In genomic region chr2:234293973-234294372, GRCh38 we compare ENCODE assay signal across 10 cellular contexts.
A peak's percentile ranks its signal among the peaks of the same experiment; 100 is the strongest.
DNase-seq lines count a peak whose midpoint lies in the region; ATAC-seq and TF ChIP-seq lines count a peak whose summit lies in the region.
"Had no signal": no experiment of that assay in that cellular context is flagged by ENCODE, and none has a peak within 500 bp of the region (broad histone marks: within the 10 kb centered on the region; RNA-seq: fewer than 3 reads in every experiment).

No MANE protein-coding gene starts in this region.

- peak; percentile 29 for ATAC-seq in DND-41 (ENCODE audit: insufficient read depth, low read depth)
- no peak for ATAC-seq in activated CD8-positive, alpha-beta T cell treated with anti-CD3 and anti-CD28 coated beads, Interleukin-2, amount 10 ng/mL, durations not matched to agents 7 days and 5 days
- no peak for ATAC-seq in natural killer cell
- no peak for ATAC-seq in HG03432 (IDR thresholded peaks at IDR 0.05; ENCODE audit: unreplicated experiment)

- peaks cover 82% of the 10 kb centered on the region for H3K4me1 Mint-ChIP-seq in activated CD8-positive, alpha-beta T cell treated with anti-CD3 and anti-CD28 coated beads, Interleukin-2, amount 10 ng/mL, durations not matched to agents 7 days and 5 days (ENCODE audit: low read depth)
- H3K4me1 Mint-ChIP-seq in natural killer cell (peaks cover 82 to 83% of the 10 kb centered on the region in 2 donors), HFFc6 (ENCODE audit: low read depth) (peaks cover 33% of the 10 kb centered on the region)

- peak overlapping the region; percentile 61 for H3K4me2 ChIP-seq in DND-41 (ENCODE audit: insufficient read depth, low read length)

- peak overlapping the region; percentile 4 for H2AFZ ChIP-seq in DND-41 (ENCODE audit: low read depth, low read length)
- H2AFZ ChIP-seq: parathyroid adenoma had no signal

- H3K36me3 ChIP-seq in DND-41 (ENCODE audit: insufficient read depth, low read length): no peaks in the 10 kb centered on the region

- peaks cover 4% of the 10 kb centered on the region for H3K79me2 ChIP-seq in DND-41 (ENCODE audit: insufficient read depth, low read length)
- H3K79me2 ChIP-seq: parathyroid adenoma had no signal

- no peaks in the 10 kb centered on the region for H3K27me3 Mint-ChIP-seq in activated CD8-positive, alpha-beta T cell treated with anti-CD3 and anti-CD28 coated beads, Interleukin-2, amount 10 ng/mL, durations not matched to agents 7 days and 5 days (ENCODE audit: low read depth)
- H3K27me3 Mint-ChIP-seq in natural killer cell (ENCODE audit: low read depth in 2 of 2) (no peaks in the 10 kb centered on the region), HFFc6 (ENCODE audit: insufficient read depth) (no peaks in the 10 kb centered on the region; the same call in none of the 2 replicates)

- H3K36me3 Mint-ChIP-seq in activated CD8-positive, alpha-beta T cell treated with anti-CD3 and anti-CD28 coated beads, Interleukin-2, amount 10 ng/mL, durations not matched to agents 7 days and 5 days (ENCODE audit: low read depth): peaks cover 16% of the 10 kb centered on the region
- H3K36me3 Mint-ChIP-seq in natural killer cell (no peaks in the 10 kb centered on the region), HFFc6 (ENCODE audit: low read depth) (no peaks in the 10 kb centered on the region)

- peak overlapping the region in 1 of 2 experiments; percentile 5; a peak in 1 of 4 replicates for H3K4me3 ChIP-seq in DND-41 (ENCODE audit: low read depth in 1 of 2, low read length in 2 of 2)

- POLR2A ChIA-PET in activated CD8-positive, alpha-beta T cell treated with anti-CD3 and anti-CD28 coated beads, Interleukin-2, amount 10 ng/mL, durations not matched to agents 7 days and 5 days (lab: Charles Lee): interaction anchor here (1.0 to 8.8 kb wide), 4 partner anchors 107 to 202 kb away, joined by 4 to 189 read pairs (median 64); partner anchors contain the start of gene ARL4C

- peak; percentile 85 for DNase-seq in DND-41
- peak; percentile 33 for DNase-seq in LoVo (ENCODE audit: low spot score)
- no peak for DNase-seq in activated CD8-positive, alpha-beta T cell treated with anti-CD3 and anti-CD28 coated beads, Interleukin-2, amount 10 ng/mL, durations not matched to agents 7 days and 5 days
- DNase-seq in natural killer cell: no peak
- no peak for DNase-seq in HFFc6
- no peak for DNase-seq in ecto neural progenitor cell (ENCODE audit: low spot score)
- DNase-seq: central memory CD4-positive, alpha-beta T cell; MV-4-11 had no signal

- no peaks in the 10 kb centered on the region for H3K27me3 ChIP-seq in DND-41 (ENCODE audit: insufficient read depth, low read length, poor library complexity)

- peak overlapping the region; percentile 23 for H3K4me3 Mint-ChIP-seq in activated CD8-positive, alpha-beta T cell treated with anti-CD3 and anti-CD28 coated beads, Interleukin-2, amount 10 ng/mL, durations not matched to agents 7 days and 5 days
- H3K4me3 Mint-ChIP-seq in natural killer cell: peak overlapping the region; percentile 50
- H3K4me3 Mint-ChIP-seq in HFFc6: no peak overlapping the region

- H3K9ac ChIP-seq in DND-41 (ENCODE audit: low read depth, low read length): peak overlapping the region; percentile 66
- H3K9ac ChIP-seq: parathyroid adenoma had no signal

- peaks cover 84% of the 10 kb centered on the region for H3K4me1 ChIP-seq in DND-41 (ENCODE audit: insufficient read depth, low read length)
- H3K4me1 ChIP-seq: parathyroid adenoma had no signal

- TF ChIP-seq CTCF in DND-41 (IDR thresholded peaks at IDR 0.05; ENCODE audit: borderline replicate concordance, extremely low read depth, low read length, poor library complexity, severe bottlenecking) (peak; percentile 71), natural killer cell (IDR thresholded peaks at IDR 0.05) (no peak), HFFc6 (IDR thresholded peaks at IDR 0.05) (no peak)

- peak overlapping the region; percentile 99 for H3K27ac ChIP-seq in DND-41 (ENCODE audit: low read length)
- H3K27ac ChIP-seq: parathyroid adenoma had no signal

- no peaks in the 10 kb centered on the region for H3K9me3 Mint-ChIP-seq in activated CD8-positive, alpha-beta T cell treated with anti-CD3 and anti-CD28 coated beads, Interleukin-2, amount 10 ng/mL, durations not matched to agents 7 days and 5 days (ENCODE audit: insufficient read depth)
- no peaks in the 10 kb centered on the region for H3K9me3 Mint-ChIP-seq in natural killer cell
- H3K9me3 Mint-ChIP-seq in HFFc6: no peaks in the 10 kb centered on the region

- peak overlapping the region; percentile 91 for H3K27ac Mint-ChIP-seq in activated CD8-positive, alpha-beta T cell treated with anti-CD3 and anti-CD28 coated beads, Interleukin-2, amount 10 ng/mL, durations not matched to agents 7 days and 5 days
- peak overlapping the region; percentile 97 to 98 for H3K27ac Mint-ChIP-seq in natural killer cell
- no peak overlapping the region for H3K27ac Mint-ChIP-seq in HFFc6

- no peaks in the 10 kb centered on the region for H4K20me1 ChIP-seq in DND-41 (ENCODE audit: insufficient read depth, low read length)

- intact Hi-C loops in natural killer cell (cut with micrococcal nuclease): loop anchor here (2.0 to 5.0 kb wide), 2 partner anchors 41 to 157 kb away; no protein-coding TSS in a partner anchor

- CTCF ChIA-PET in activated CD8-positive, alpha-beta T cell treated with anti-CD3 and anti-CD28 coated beads, Interleukin-2, amount 10 ng/mL, durations not matched to agents 7 days and 5 days (lab: Charles Lee): interaction anchor here (0.6 to 3.1 kb wide), 7 partner anchors 8 to 268 kb away, joined by 3 to 22 read pairs (median 3); partner anchors contain the start of gene ARL4C

- H3K9me3 ChIP-seq in DND-41 (ENCODE audit: insufficient read depth, low read length, severe bottlenecking): no peaks in the 10 kb centered on the region

Comparison
In these comparisons a context has a peak if more than half of its experiments do, and no peak if none do; other contexts are left out.
1. DNase-seq: peak in DND-41 (single experiment) and LoVo (single experiment); none in activated CD8-positive, alpha-beta T cell treated with anti-CD3 and anti-CD28 coated beads, Interleukin-2, amount 10 ng/mL, durations not matched to agents 7 days and 5 days (single experiment), natural killer cell (single experiment), HFFc6 (single experiment) and ecto neural progenitor cell (single experiment).